27 cellular contexts compared by ENCODE assay signal in genomic region chr4:26782168-26782829, GRCh38.
DNase-seq lines count a peak whose midpoint lies in the region; ATAC-seq and TF ChIP-seq lines count a peak whose summit lies in the region.
"Had no signal": no experiment of that assay in that cellular context is flagged by ENCODE, and none has a peak within 500 bp of the region (broad histone marks: within the 10 kb centered on the region; RNA-seq: fewer than 3 reads in every experiment).

No MANE protein-coding gene starts in this region.

- no peaks in the 10 kb centered on the region for H3K27me3 ChIP-seq in PC-3 (ENCODE audit: low read length)
- H3K27me3 ChIP-seq: foreskin keratinocyte, hepatocyte had no signal

- no peaks in the 10 kb centered on the region for H4K20me1 ChIP-seq in PC-3 (ENCODE audit: low read length)

- peak; percentile 9; the same call in 1 of the 2 replicates for ATAC-seq in PC-3
- ATAC-seq: activated CD4-positive, CD25-positive, alpha-beta regulatory T cell treated with anti-CD3 and anti-CD28 coated beads, Interleukin-2, amount 50 U/mL, for 24 hours; activated CD8-positive, alpha-beta T cell treated with anti-CD3 and anti-CD28 coated beads for 36 hours; foreskin keratinocyte; HCT116; Panc1 had no signal

- no peaks in the 10 kb centered on the region for H3K9me2 ChIP-seq in PC-3 (replicated peaks; ENCODE audit: low read length)

- peaks cover 53% of the 10 kb centered on the region for H3K4me1 ChIP-seq in PC-3 (ENCODE audit: insufficient read depth, low read length)

- peaks cover 29% of the 10 kb centered on the region for H3K4me1 Mint-ChIP-seq in mesothelial cell of epicardium

- H3K9ac ChIP-seq in PC-3 (ENCODE audit: low read length), result no peak overlapping the region

- H3K9me3 Mint-ChIP-seq in mesothelial cell of epicardium, result no peaks in the 10 kb centered on the region
- H3K9me3 Mint-ChIP-seq: activated CD8-positive, alpha-beta T cell treated with anti-CD3 and anti-CD28 coated beads for 36 hours; CD4-positive, CD25-positive, alpha-beta regulatory T cell; immature natural killer cell; nephron progenitor cell; T-helper 2 cell treated with Interferon-gamma antibody and Interleukin-4, amounts not matched to agents 5 μg/mL and 100 μg/mL, for 36 hours; type B pancreatic cell had no signal

- H3K4me3 ChIP-seq in PC-3 (ENCODE audit: low read length) (no peak overlapping the region), choroid plexus epithelial cell (ENCODE audit: low read depth, low read length) (no peak overlapping the region)
- H3K4me3 ChIP-seq: hepatocyte, left ventricle myocardium inferior had no signal

- H2AFZ ChIP-seq in PC-3 (ENCODE audit: low read length), result no peak overlapping the region
- H2AFZ ChIP-seq: hepatocyte had no signal

- no peaks in the 10 kb centered on the region for H3K79me2 ChIP-seq in PC-3 (ENCODE audit: low read length)
- H3K79me2 ChIP-seq: hepatocyte had no signal

- no peak for TF ChIP-seq CTCF in PC-3 (conservative IDR thresholded peaks at IDR 0.05; ENCODE audit: low read depth, low read length)
- TF ChIP-seq CTCF in choroid plexus epithelial cell (conservative IDR thresholded peaks at IDR 0.05; ENCODE audit: low read depth, low read length), result no peak
- no peak for TF ChIP-seq CTCF in mesothelial cell of epicardium (IDR thresholded peaks at IDR 0.05; ENCODE audit: unreplicated experiment)

- peak; percentile 68 for DNase-seq in CMK (ENCODE audit: low read depth)
- peak; percentile 44 for DNase-seq in PC-3
- peak; percentile 30 for DNase-seq in choroid plexus epithelial cell (ENCODE audit: low read depth)
- no peak for DNase-seq in mesothelial cell of epicardium (ENCODE audit: low spot score in 2 of 2, unreplicated experiment in 2 of 2)
- no peak for DNase-seq in DMS79 treated with DMSO at 0.1 percent for 48 hours (lab: John Stamatoyannopoulos, UW)
- no peak for DNase-seq in COLO668 (lab: John Stamatoyannopoulos, UW; ENCODE audit: unreplicated experiment)
- DNase-seq in NCI-H128 (lab: John Stamatoyannopoulos, UW; ENCODE audit: unreplicated experiment), result no peak
- no peak for DNase-seq in NCI-H1092 treated with DMSO at 0.1 percent for 48 hours (lab: John Stamatoyannopoulos, UW)
- DNase-seq: ACHN; activated CD8-positive, alpha-beta T cell treated with anti-CD3 and anti-CD28 coated beads for 36 hours; activated gamma-delta T cell treated with Interleukin-2 at 50 U/mL for 16 hours; CD4-positive, CD25-positive, alpha-beta regulatory T cell; cortex of kidney; DMS153; foreskin keratinocyte; immature natural killer cell; Kasumi-1; left ventricle myocardium inferior; NCI-H1048; NCI-H1930; nephron progenitor cell had no signal

- peaks cover 1% of the 10 kb centered on the region for H3K36me3 Mint-ChIP-seq in mesothelial cell of epicardium
- H3K36me3 Mint-ChIP-seq: type B pancreatic cell had no signal

- peak overlapping the region; percentile 27; the same call in 1 of the 2 replicates for H3K4me2 ChIP-seq in PC-3 (ENCODE audit: low read length)
- H3K4me2 ChIP-seq: hepatocyte had no signal

- POLR2A ChIA-PET in PC-3 (lab: Charles Lee; ENCODE audit: unreplicated experiment), result no interaction called here

- H3K4me3 Mint-ChIP-seq in mesothelial cell of epicardium, result no peak overlapping the region
- H3K4me3 Mint-ChIP-seq: activated CD8-positive, alpha-beta T cell treated with anti-CD3 and anti-CD28 coated beads for 36 hours; CD4-positive, CD25-positive, alpha-beta regulatory T cell; immature natural killer cell; nephron progenitor cell; T-helper 2 cell treated with Interferon-gamma antibody and Interleukin-4, amounts not matched to agents 5 μg/mL and 100 μg/mL, for 36 hours; type B pancreatic cell had no signal

- no peaks in the 10 kb centered on the region for H3K27me3 Mint-ChIP-seq in mesothelial cell of epicardium (ENCODE audit: low read depth)
- H3K27me3 Mint-ChIP-seq: activated CD8-positive, alpha-beta T cell treated with anti-CD3 and anti-CD28 coated beads for 36 hours; CD4-positive, CD25-positive, alpha-beta regulatory T cell; type B pancreatic cell had no signal

- peaks cover 1% of the 10 kb centered on the region for H3F3A ChIP-seq in PC-3 (ENCODE audit: low read length, unreplicated experiment)

- BruUV-seq in PC-3 (replicated peaks; lab: Mats Ljungman, UMichigan), result no TSS peak

- H3K9me3 ChIP-seq in PC-3 (ENCODE audit: low read length), result no peaks in the 10 kb centered on the region
- H3K9me3 ChIP-seq: left ventricle myocardium inferior had no signal

- intact Hi-C loops in PC-3 (cut with micrococcal nuclease), result loop anchor here (5.0 kb wide), 1 partner anchor 55 kb away; no protein-coding TSS in a partner anchor

- H3K27ac Mint-ChIP-seq in mesothelial cell of epicardium, result peak overlapping the region; percentile 88
- H3K27ac Mint-ChIP-seq: activated CD8-positive, alpha-beta T cell treated with anti-CD3 and anti-CD28 coated beads for 36 hours; nephron progenitor cell; T-helper 2 cell treated with Interferon-gamma antibody and Interleukin-4, amounts not matched to agents 5 μg/mL and 100 μg/mL, for 36 hours; type B pancreatic cell had no signal

- H3K27ac ChIP-seq in PC-3 (ENCODE audit: low read length), result peak overlapping the region; percentile 74
- H3K27ac ChIP-seq: foreskin keratinocyte, hepatocyte, left ventricle myocardium inferior had no signal

- H3K36me3 ChIP-seq in PC-3 (ENCODE audit: low read depth, low read length), result no peaks in the 10 kb centered on the region
- H3K36me3 ChIP-seq: left ventricle myocardium inferior had no signal

- CTCF ChIA-PET in PC-3 (lab: Charles Lee), result no interaction called here

Comparison
In these comparisons a context has a peak if more than half of its experiments do, and no peak if none do; other contexts are left out.
1. DNase-seq: peak in CMK (single experiment), PC-3 (single experiment) and choroid plexus epithelial cell (single experiment); none in mesothelial cell of epicardium (0 of 2), DMS79 treated with DMSO at 0.1 percent for 48 hours (single experiment), COLO668 (single experiment), NCI-H128 (single experiment) and NCI-H1092 treated with DMSO at 0.1 percent for 48 hours (single experiment).